12 cellular contexts compared by ENCODE assay signal in the genomic region with DNA sequence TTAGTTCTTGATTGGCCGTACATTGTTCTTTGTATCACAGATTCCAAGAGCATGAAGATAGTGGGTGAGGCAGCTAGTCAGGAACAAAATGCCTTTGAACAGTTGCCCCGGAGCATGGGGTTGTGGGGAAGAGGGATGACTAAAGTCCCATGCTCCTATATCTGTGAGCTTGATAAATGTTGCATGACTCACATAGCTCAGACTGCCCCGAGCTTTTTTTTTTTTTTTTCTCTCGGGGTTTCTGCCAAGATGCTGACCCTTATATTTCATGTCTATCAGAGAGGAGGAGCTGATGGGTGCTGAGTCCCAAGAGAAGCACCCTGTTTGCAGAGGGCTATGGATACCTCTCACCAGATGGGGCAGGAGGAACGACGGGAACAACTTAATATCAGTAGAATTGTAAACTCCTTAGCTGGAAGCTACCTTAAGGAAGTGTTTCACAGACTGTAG. TPM values are rescaled to one million over a fixed set of nuclear protein-coding genes. Genes with fewer than 3 reads are reported as not detected.
A peak's percentile ranks its signal among the peaks of the same experiment; 100 is the strongest.
DNase-seq lines count a peak whose midpoint lies in the region; ATAC-seq, FAIRE-seq and TF ChIP-seq lines count a peak whose summit lies in the region.
"Had no signal": no experiment of that assay in that cellular context is flagged by ENCODE, and none has a peak within 500 bp of the region (broad histone marks: within the 10 kb centered on the region; RNA-seq: fewer than 3 reads in every experiment).

No MANE protein-coding gene starts in this region.

- H3K9me3 Mint-ChIP-seq in immature natural killer cell: no peaks in the 10 kb centered on the region
- H3K9me3 Mint-ChIP-seq: IgD-negative memory B cell had no signal

- intact Hi-C loops in pancreas (cut with DNase I): no loop called here

- H3K36me3 Mint-ChIP-seq in immature natural killer cell: peaks cover 0 to 4% (median 3%) of the 10 kb centered on the region in 3 donors
- H3K36me3 Mint-ChIP-seq: IgD-negative memory B cell had no signal

- no peak for FAIRE-seq in pancreas (lab: Jason Lieb, UNC)
- FAIRE-seq: G401.6 had no signal

- H3K4me1 Mint-ChIP-seq in immature natural killer cell: peaks cover 3 to 4% of the 10 kb centered on the region in 2 donors

- H3K36me3 ChIP-seq in pancreas: no peaks in the 10 kb centered on the region
- H3K36me3 ChIP-seq: transverse colon had no signal

- ATAC-seq in pancreas (peak; percentile 30 to 86 (median 74)), GM21447 (IDR thresholded peaks at IDR 0.05; ENCODE audit: unreplicated experiment) (no peak), GM19324 (IDR thresholded peaks at IDR 0.05; ENCODE audit: low FRiP score, unreplicated experiment) (no peak)

- no peak overlapping the region for H3K27ac Mint-ChIP-seq in immature natural killer cell
- H3K27ac Mint-ChIP-seq: IgD-negative memory B cell had no signal

- TF ChIP-seq CTCF in fibroblast of pulmonary artery (IDR thresholded peaks at IDR 0.05; ENCODE audit: low read length, missing control alignments): no peak
- TF ChIP-seq CTCF in pancreas (IDR thresholded peaks at IDR 0.05): no peak

- H3K27me3 ChIP-seq in pancreas: no peaks in the 10 kb centered on the region
- H3K27me3 ChIP-seq: transverse colon had no signal

- peak overlapping the region in 1 of 4 donors; percentile 30 for H3K27ac ChIP-seq in pancreas
- H3K27ac ChIP-seq: transverse colon had no signal

- peak; percentile 49 for DNase-seq in ELF-1 (ENCODE audit: low read depth, low spot score)
- DNase-seq in RKO (ENCODE audit: low spot score): peak; percentile 88
- peak; percentile 93 for DNase-seq in fibroblast of pulmonary artery (ENCODE audit: low read depth)
- DNase-seq in pancreas: peak in 1 of 6 donors; percentile 22
- DNase-seq in immature natural killer cell: no peak
- DNase-seq in stimulated activated naive CD4-positive, alpha-beta T cell treated with Interleukin-2 at 50 U/mL for 16 hours (lab: John Stamatoyannopoulos, UW): no peak
- DNase-seq: activated effector memory CD4-positive, alpha-beta T cell treated with Interleukin-2 at 50 U/mL for 16 hours; transverse colon had no signal

- 20 to 28% methylated on average over 6 of the region's 6 CpGs for WGBS in pancreas, 2 donors

- no peaks in the 10 kb centered on the region for H3K27me3 Mint-ChIP-seq in immature natural killer cell (ENCODE audit: low read depth in 3 of 3)
- H3K27me3 Mint-ChIP-seq: IgD-negative memory B cell had no signal

- H3K4me3 ChIP-seq in fibroblast of pulmonary artery (replicated peaks; ENCODE audit: low read depth, low read length) (no peak overlapping the region), pancreas (no peak overlapping the region)
- H3K4me3 ChIP-seq: transverse colon had no signal

- no peak overlapping the region for H3K4me3 Mint-ChIP-seq in immature natural killer cell
- H3K4me3 Mint-ChIP-seq: IgD-negative memory B cell had no signal

- no peaks in the 10 kb centered on the region for H3K4me1 ChIP-seq in pancreas

- no peaks in the 10 kb centered on the region for H3K9me3 ChIP-seq in pancreas
- H3K9me3 ChIP-seq: transverse colon had no signal

RNA-seq across cellular contexts. Expression of gene SRRM1, which starts 40.6 kb away (rescaled TPM):
- 10 to 100 TPM; 45.5 to 71.3 (median 57.3) TPM for total RNA-seq in pancreas
- polyA plus RNA-seq in pancreas (10 to 100 TPM; 34.3 to 54.6 TPM), immature natural killer cell (100 to 1,000 TPM in 2 of 3 donors, 10 to 100 TPM in 1; 41.4 to 266 (median 103) TPM)

Comparison
In these comparisons a context has a peak if more than half of its experiments do, and no peak if none do; other contexts are left out.
1. DNase-seq: peak in ELF-1 (single experiment), RKO (single experiment) and fibroblast of pulmonary artery (single experiment); none in immature natural killer cell (0 of 3) and stimulated activated naive CD4-positive, alpha-beta T cell treated with Interleukin-2 at 50 U/mL for 16 hours (single experiment).
2. ATAC-seq: peak in pancreas (4 of 4); none in GM21447 (single experiment) and GM19324 (single experiment).